ENCODE assay signal across 1 cellular context in genomic region chr19:34430738-34431625, GRCh38.
A peak's percentile ranks its signal among the peaks of the same experiment; 100 is the strongest.
TF ChIP-seq lines count a peak whose summit lies in the region.

No MANE protein-coding gene starts in this region.

TF ChIP-seq in K562, 482 proteins besides CTCF, POLR2A, EP300 and RAD21 (continued from another document):
- TF ChIP-seq FOXK2 (conservative IDR thresholded peaks at IDR 0.05 in 1 of 2, IDR thresholded peaks at IDR 0.05 in 1 of 2; ENCODE audit: low read depth in 2 of 2) (peak in 1 of 2 experiments; percentile 37; a peak in 1 of 4 replicates), SMARCA4 (IDR thresholded peaks at IDR 0.05) (0 out of 2 replicates have a peak, but pooled peaks have one; percentile 36), ASH1L (IDR thresholded peaks at IDR 0.05; ENCODE audit: borderline replicate concordance, low read depth, partially characterized antibody) (no peak), RCOR1 (IDR thresholded peaks at IDR 0.05; ENCODE audit: borderline replicate concordance in 1 of 2, low read depth in 2 of 2, low read length in 2 of 2) (0 out of 4 replicates have a peak, but pooled peaks of 1 of the 2 experiments have one; percentile 14), ZZZ3 (IDR thresholded peaks at IDR 0.05) (peak; percentile 60; the same call in 1 of the 2 replicates), KDM1A (IDR thresholded peaks at IDR 0.05) (no peak), NEUROD1 (IDR thresholded peaks at IDR 0.05; ENCODE audit: borderline replicate concordance, low read depth, low read length, partially characterized antibody) (peak; percentile 36), ZKSCAN8 (CRISPR knock-in tag; IDR thresholded peaks at IDR 0.05) (no peak), ZNF740 (CRISPR knock-in tag; IDR thresholded peaks at IDR 0.05) (no peak), ZNF740 (tag; IDR thresholded peaks at IDR 0.05) (no peak), SIX5 (IDR thresholded peaks at IDR 0.05; ENCODE audit: borderline replicate concordance in 1 of 2, insufficient read depth in 1 of 2, low read depth in 1 of 2, low read length in 2 of 2) (no peak), ARID2 (IDR thresholded peaks at IDR 0.05) (0 out of 2 replicates have a peak, but pooled peaks have one; percentile 27), BHLHE40 (IDR thresholded peaks at IDR 0.05; ENCODE audit: low read length) (no peak), MAZ (CRISPR knock-in tag; conservative IDR thresholded peaks at IDR 0.05 in 1 of 2, IDR thresholded peaks at IDR 0.05 in 1 of 2) (peak in 1 of 2 experiments; percentile 83; a peak in 2 of 4 replicates), HCFC1 (IDR thresholded peaks at IDR 0.05; ENCODE audit: low read depth, low read length) (no peak), CTCFL (IDR thresholded peaks at IDR 0.05; ENCODE audit: borderline replicate concordance, insufficient read depth, low read depth, low read length, poor library complexity, severe bottlenecking) (peak; percentile 58), ZNF592 (IDR thresholded peaks at IDR 0.05) (0 out of 2 replicates have a peak, but pooled peaks have one; percentile 34), SMC3 (conservative IDR thresholded peaks at IDR 0.05; ENCODE audit: insufficient read depth, low read depth, low read length) (0 out of 2 replicates have a peak, but pooled peaks have one; percentile 9), SP1 (CRISPR knock-in tag; IDR thresholded peaks at IDR 0.05) (0 out of 2 replicates have a peak, but pooled peaks have one; percentile 14)
